Comparison of ENCODE assay signal across 8 cellular contexts in genomic region chr3:160564205-160564922, GRCh38. TPM values are rescaled to one million over a fixed set of nuclear protein-coding genes. Genes with fewer than 3 reads are reported as not detected.
DNase-seq lines count a peak whose midpoint lies in the region; ATAC-seq and TF ChIP-seq lines count a peak whose summit lies in the region.

No MANE protein-coding gene starts in this region.

- POLR2A ChIA-PET in OCI-LY7 (lab: Charles Lee), result interaction anchor here (0.9 to 2.4 kb wide), 8 partner anchors 11 to 194 kb away, joined by 3 to 19 read pairs (median 4); partner anchors contain the start of gene TRIM59

- H3K9ac ChIP-seq in colonic mucosa (ENCODE audit: low read depth in 2 of 2, low read length in 2 of 2), result peak overlapping the region; percentile 52 to 81
- H3K9ac ChIP-seq in muscle layer of colon (ENCODE audit: low read length), result peak overlapping the region; percentile 62

- CTCF ChIA-PET in OCI-LY7 (lab: Charles Lee; ENCODE audit: unreplicated experiment), result no interaction called here

- peaks cover 51% of the 10 kb centered on the region for H4K20me1 ChIP-seq in OCI-LY7 (ENCODE audit: insufficient read depth, low read length)

- no peak for TF ChIP-seq POLR2A in heart left ventricle (IDR thresholded peaks at IDR 0.05)
- TF ChIP-seq POLR2A in uterus (IDR thresholded peaks at IDR 0.05), result no peak

- ATAC-seq in heart left ventricle, result no peak
- ATAC-seq in Right ventricle myocardium superior (ENCODE audit: poor library complexity), result no peak
- no peak for ATAC-seq in HG02623 (IDR thresholded peaks at IDR 0.05; ENCODE audit: unreplicated experiment)

- WGBS in heart left ventricle, 4 donors, result 0 to 3% (median 0%) methylated on average over 33 to 39 of the region's 39 CpGs

- H3K4me2 ChIP-seq in OCI-LY7 (ENCODE audit: low read length), result peak overlapping the region; percentile 93

- H3K9me3 ChIP-seq in heart left ventricle (no peaks in the 10 kb centered on the region), OCI-LY7 (ENCODE audit: low read length) (no peaks in the 10 kb centered on the region), colonic mucosa (no peaks in the 10 kb centered on the region), muscle layer of colon (ENCODE audit: low read length) (no peaks in the 10 kb centered on the region), uterus (no peaks in the 10 kb centered on the region)

- intact Hi-C loops in heart left ventricle (cut with DNase I), result loop anchor here in 1 of 10 donors (10.0 kb wide), 1 partner anchor 190 kb away; the partner anchor contains the start of gene PPM1L
- intact Hi-C loops in Right ventricle myocardium superior (cut with DNase I), result loop anchor here (10.0 kb wide), 1 partner anchor 190 kb away; the partner anchor contains the start of gene PPM1L
- intact Hi-C loops in OCI-LY7 (cut with micrococcal nuclease; ENCODE audit: unreplicated experiment), result loop anchor here (2.0 to 10.0 kb wide), 3 partner anchors 116 to 656 kb away; partner anchors contain the start of genes NMD3 and TRIM59
- intact Hi-C loops in colonic mucosa (cut with DNase I), result loop anchor here (10.0 kb wide), 1 partner anchor 660 kb away; the partner anchor contains the start of gene NMD3
- intact Hi-C loops in uterus (cut with DNase I; ENCODE audit: low total_unique reads), result no loop called here

- TF ChIP-seq CTCF in heart left ventricle (IDR thresholded peaks at IDR 0.05) (no peak), OCI-LY7 (conservative IDR thresholded peaks at IDR 0.05; ENCODE audit: low read length) (no peak), colonic mucosa (IDR thresholded peaks at IDR 0.05) (no peak), uterus (IDR thresholded peaks at IDR 0.05) (no peak)

- H3K27ac ChIP-seq in heart left ventricle (peak overlapping the region; percentile 93 to 99 (median 98)), OCI-LY7 (ENCODE audit: low read depth, low read length, poor library complexity, severe bottlenecking) (peak overlapping the region; percentile 47), colonic mucosa (peak overlapping the region; percentile 96), muscle layer of colon (ENCODE audit: low read depth, low read length) (peak overlapping the region; percentile 62), uterus (peak overlapping the region; percentile 95)

- DNase-seq in heart left ventricle (peak in 2 of 5 donors; percentile 25 to 36), Right ventricle myocardium superior (no peak), OCI-LY7 (ENCODE audit: low spot score) (peak; percentile 30), colonic mucosa (peak; percentile 31), uterus (no peak), foreskin melanocyte (no peak)

- no peaks in the 10 kb centered on the region for H3K9me2 ChIP-seq in OCI-LY7 (ENCODE audit: insufficient read depth, low read length)

- H3K4me1 ChIP-seq in heart left ventricle (peaks cover 6 to 64% (median 56%) of the 10 kb centered on the region in 12 donors), OCI-LY7 (ENCODE audit: insufficient read depth, low read length, poor library complexity, severe bottlenecking) (peaks cover 49% of the 10 kb centered on the region), colonic mucosa (peaks cover 10% of the 10 kb centered on the region), muscle layer of colon (ENCODE audit: insufficient read depth, low read length) (peaks cover 40% of the 10 kb centered on the region), uterus (peaks cover 0 to 21% of the 10 kb centered on the region in 2 donors)

- H3K4me3 ChIP-seq in heart left ventricle, result peak overlapping the region; percentile 69 to 94 (median 85)
- peak overlapping the region; percentile 97 for H3K4me3 ChIP-seq in OCI-LY7 (ENCODE audit: low read depth, low read length, poor library complexity, severe bottlenecking)
- H3K4me3 ChIP-seq in colonic mucosa, result peak overlapping the region; percentile 70
- peak overlapping the region; percentile 58 to 63 for H3K4me3 ChIP-seq in muscle layer of colon (ENCODE audit: low read depth in 1 of 2, low read length in 2 of 2)
- H3K4me3 ChIP-seq in uterus, result peak overlapping the region; percentile 87 to 95

- BruUV-seq in OCI-LY7 (replicated peaks; lab: Mats Ljungman, UMichigan), result no TSS peak

- no peak overlapping the region for H2AFZ ChIP-seq in OCI-LY7 (ENCODE audit: low read length)

- H3K27me3 ChIP-seq in heart left ventricle (no peaks in the 10 kb centered on the region), colonic mucosa (no peaks in the 10 kb centered on the region), muscle layer of colon (ENCODE audit: control insufficient read depth in 1 of 2, insufficient read depth in 2 of 2, low read length in 2 of 2) (no peaks in the 10 kb centered on the region), uterus (no peaks in the 10 kb centered on the region)

- H3K36me3 ChIP-seq in heart left ventricle, result peaks cover 0 to 10% (median 0%) of the 10 kb centered on the region in 9 donors
- H3K36me3 ChIP-seq in OCI-LY7 (ENCODE audit: insufficient read depth, low read length), result peaks cover 43% of the 10 kb centered on the region
- H3K36me3 ChIP-seq in colonic mucosa, result no peaks in the 10 kb centered on the region
- no peaks in the 10 kb centered on the region for H3K36me3 ChIP-seq in muscle layer of colon (ENCODE audit: insufficient read depth, low read length)
- no peaks in the 10 kb centered on the region for H3K36me3 ChIP-seq in uterus

- peaks cover 66% of the 10 kb centered on the region for H3K79me2 ChIP-seq in OCI-LY7 (ENCODE audit: insufficient read depth, low read depth, low read length)

RNA-seq across cellular contexts. Expression of gene KPNA4, which starts 1.0 kb away (rescaled TPM):
- total RNA-seq in heart left ventricle (100 to 1,000 TPM in 6 of 9 donors, 10 to 100 TPM in 3; 51.2 to 198 (median 133) TPM), Right ventricle myocardium superior (114 TPM), OCI-LY7 (2022) (46.3 and 53.2 TPM in 2 replicates), colonic mucosa (10 to 100 TPM; 41.6 to 60.6 TPM), uterus (10 to 100 TPM; 18.5 to 72.7 (median 33.5) TPM)
- polyA plus RNA-seq in heart left ventricle, result 10 to 100 TPM; 29.1 to 46.2 TPM
- total RNA-seq in OCI-LY7 (2014; rRNA removed; shearing (Covaris generic)), result 12.4 and 15.7 TPM in 2 replicates

Comparison
In these comparisons a context has a peak if more than half of its experiments do, and no peak if none do; other contexts are left out.
1. DNase-seq: peak in OCI-LY7 (single experiment) and colonic mucosa (single experiment); none in Right ventricle myocardium superior (single experiment), uterus (0 of 2) and foreskin melanocyte (single experiment).
2. H3K27ac ChIP-seq: peak in every context shown above with its lines; median percentile 98 in heart left ventricle; 96 in colonic mucosa; 95 in uterus; 62 in muscle layer of colon; 47 in OCI-LY7.
3. Peak in every context shown above with its lines, with median percentiles within 50 percentile points of each other: H3K4me3 ChIP-seq.